Comparison of ENCODE assay signal across 9 cellular contexts in the genomic region with DNA sequence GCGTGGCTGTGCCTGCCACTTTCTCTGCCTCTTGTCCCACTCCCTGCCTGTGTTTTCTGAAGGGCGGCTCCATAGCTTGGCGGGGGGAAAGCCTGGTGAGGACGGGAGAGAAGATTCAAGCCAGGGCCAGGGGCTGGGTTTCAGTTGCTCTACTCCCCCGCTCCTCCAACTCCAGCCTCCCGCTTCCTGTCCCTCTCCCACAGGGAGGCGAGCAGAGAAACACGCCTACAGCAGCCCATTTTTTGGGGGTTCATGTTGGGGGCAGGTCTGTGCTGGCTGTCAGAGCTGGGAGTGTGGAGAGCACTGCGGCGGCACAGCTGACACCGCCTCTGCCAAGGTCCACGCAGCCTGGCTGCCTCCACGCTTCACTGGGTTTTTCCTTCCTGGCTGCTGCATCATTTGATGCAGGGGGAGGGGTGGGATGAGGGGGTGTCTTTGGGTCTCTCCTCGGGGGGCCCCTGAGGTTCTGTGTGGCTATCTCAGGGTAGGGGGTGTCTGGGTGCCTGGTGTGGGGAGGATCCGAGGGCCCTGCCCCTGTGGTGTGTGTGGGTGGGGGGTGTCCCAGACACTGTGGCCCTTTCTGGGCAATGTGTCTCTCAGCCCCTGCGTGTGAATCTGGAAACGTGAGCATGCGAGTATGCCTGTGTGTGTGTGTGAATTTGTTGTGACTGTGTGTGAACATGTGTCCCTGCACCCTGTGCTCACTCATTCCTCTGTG. TPM values are rescaled to one million over a fixed set of nuclear protein-coding genes. Genes with fewer than 3 reads are reported as not detected.
DNase-seq lines count a peak whose midpoint lies in the region; ATAC-seq and TF ChIP-seq lines count a peak whose summit lies in the region.
"Had no signal": no experiment of that assay in that cellular context is flagged by ENCODE, and none has a peak within 500 bp of the region (broad histone marks: within the 10 kb centered on the region; RNA-seq: fewer than 3 reads in every experiment).

No MANE protein-coding gene starts in this region.

- TF ChIP-seq CTCF in body of pancreas (IDR thresholded peaks at IDR 0.05) (no peak), ovary (IDR thresholded peaks at IDR 0.05) (no peak)

- H3K36me3 ChIP-seq in body of pancreas (replicated peaks in 1 of 2; ENCODE audit: insufficient read depth in 1 of 2, low read depth in 2 of 2): no peaks in the 10 kb centered on the region
- no peaks in the 10 kb centered on the region for H3K36me3 ChIP-seq in ovary

- WGBS in body of pancreas, 2 donors: 65 to 84% methylated on average over 12 to 18 of the region's 18 CpGs
- WGBS in ovary, 3 donors: 10 to 14% (median 13%) methylated on average over 18 of the region's 18 CpGs

- H3K9me3 ChIP-seq in body of pancreas (no peaks in the 10 kb centered on the region), ovary (no peaks in the 10 kb centered on the region)

- H3K4me3 ChIP-seq in body of pancreas: no peak overlapping the region
- no peak overlapping the region for H3K4me3 ChIP-seq in ovary

- H3K27me3 ChIP-seq in body of pancreas (no peaks in the 10 kb centered on the region), ovary (no peaks in the 10 kb centered on the region)

- H3K27ac ChIP-seq in body of pancreas (peak overlapping the region in 3 of 4 donors; percentile 33 to 60 (median 59)), ovary (no peak overlapping the region)

- TF ChIP-seq POLR2A in body of pancreas (IDR thresholded peaks at IDR 0.05): no peak
- no peak for TF ChIP-seq POLR2A in ovary (IDR thresholded peaks at IDR 0.05)

- intact Hi-C loops in body of pancreas (cut with DNase I) (no loop called here), ovary (cut with DNase I) (no loop called here)

- ATAC-seq in body of pancreas (no peak), HG03520 (IDR thresholded peaks at IDR 0.05; ENCODE audit: unreplicated experiment) (no peak), HG03175 (IDR thresholded peaks at IDR 0.05; ENCODE audit: unreplicated experiment) (no peak)

- no peak for TF ChIP-seq EP300 in ovary (IDR thresholded peaks at IDR 0.05)

- DNase-seq in DMS53 (lab: John Stamatoyannopoulos, UW) (peak; percentile 87), KBM-7 (peak; percentile 82), body of pancreas (peak in 1 of 4 donors; percentile 21), ovary (peak in 4 of 5 donors; percentile 20 to 56 (median 34)), middle frontal gyrus (ENCODE audit: extremely low spot score, low spot score) (no peak), EL (no peak)

- in situ Hi-C loops in KBM-7 (cut with MboI; ENCODE audit: low pct_unique_long_range_greater_than_20kb, low sequenced_read_pairs): no loop called here

- H3K4me1 ChIP-seq in body of pancreas (peaks cover 49% of the 10 kb centered on the region), ovary (ENCODE audit: insufficient read depth) (peaks cover 1% of the 10 kb centered on the region)

RNA-seq across cellular contexts. Expression of a gene that starts 10.7 kb away (rescaled TPM):
- 10 to 100 TPM; 10.2 to 11.9 TPM for total RNA-seq in body of pancreas
- 10 to 100 TPM in 1 of 7 donors, 1 to 10 TPM in 2, under 1 TPM in 3, not detected in 1; 0.05 to 13.2 (median 0.99) TPM for total RNA-seq in ovary
- 1 to 10 TPM in 1 of 2 donors, under 1 TPM in 1; 0.11 to 6.2 TPM for polyA plus RNA-seq in ovary
- total RNA-seq: mononuclear cell had no signal

RNA-seq across cellular contexts. Expression of a gene that starts 30.5 kb away (rescaled TPM):
- total RNA-seq in body of pancreas: 100 to 1,000 TPM in 1 of 2 donors, 10 to 100 TPM in 1; 69.2 to 196 TPM
- total RNA-seq in ovary: 100 to 1,000 TPM in 1 of 7 donors, 10 to 100 TPM in 4, 1 to 10 TPM in 1, not detected in 1; 3.7 to 379 (median 29.1) TPM
- polyA plus RNA-seq in ovary: 1 to 10 TPM in 1 of 2 donors, under 1 TPM in 1; 0.37 to 2.1 TPM
- total RNA-seq: mononuclear cell had no signal

Comparison
In these comparisons a context has a peak if more than half of its experiments do, and no peak if none do; other contexts are left out.
1. DNase-seq: peak in DMS53 (single experiment), KBM-7 (single experiment) and ovary (4 of 5); none in middle frontal gyrus (single experiment) and EL (single experiment).
2. H3K27ac ChIP-seq: peak in body of pancreas (3 of 4); none in ovary (0 of 2).